ENCODE assay signal across 21 cellular contexts in genomic region chr13:33040116-33040515, GRCh38. TPM values are rescaled to one million over a fixed set of nuclear protein-coding genes. Genes with fewer than 3 reads are reported as not detected.
"Had no signal": no experiment of that assay in that cellular context is flagged by ENCODE, and none has a peak within 500 bp of the region (broad histone marks: within the 10 kb centered on the region; RNA-seq: fewer than 3 reads in every experiment).

No MANE protein-coding gene starts in this region.

- ATAC-seq: activated CD4-positive, alpha-beta T cell treated with anti-CD3 and anti-CD28 coated beads for 36 hours; activated CD8-positive, alpha-beta memory T cell treated with anti-CD3 and anti-CD28 coated beads, Interleukin-2, amount 10 ng/mL, durations not matched to agents 7 days and 5 days; activated T-helper 17 cell treated with anti-CD3 and anti-CD28 coated beads, Interleukin-2, amount 50 U/mL, for 72 hours; gastrocnemius medialis; heart left ventricle; left ventricle myocardium superior; naive thymus-derived CD4-positive, alpha-beta T cell; WTC11 had no signal

- FAIRE-seq: TTC549 had no signal

- H3K4me3 ChIP-seq: colonic mucosa, gastrocnemius medialis, heart left ventricle, neural progenitor cell, ovary had no signal

- H3K9ac ChIP-seq: neural progenitor cell had no signal

- H3K27ac ChIP-seq: colonic mucosa, neural progenitor cell, ovary had no signal

- H3K9me3 ChIP-seq: colonic mucosa, gastrocnemius medialis, heart left ventricle, ovary had no signal

- H3K36me3 ChIP-seq: colonic mucosa, gastrocnemius medialis, heart left ventricle, neural progenitor cell, ovary had no signal

- H3K4me1 ChIP-seq: colonic mucosa, neural progenitor cell had no signal

- DNase-seq: activated CD4-positive, alpha-beta memory T cell treated with anti-CD3 and anti-CD28 coated beads, Interleukin-2, amount 10 ng/mL, durations not matched to agents 7 days and 5 days; activated CD4-positive, alpha-beta T cell treated with anti-CD3 and anti-CD28 coated beads for 36 hours; activated CD8-positive, alpha-beta memory T cell treated with anti-CD3 and anti-CD28 coated beads, Interleukin-2, amount 10 ng/mL, durations not matched to agents 7 days and 5 days; activated naive CD4-positive, alpha-beta T cell treated with Interleukin-2 at 50 U/mL for 16 hours; activated naive CD8-positive, alpha-beta T cell treated with anti-CD3 and anti-CD28 coated beads, Interleukin-2, amount 10 ng/mL, durations not matched to agents 7 days and 5 days; activated T-cell treated with anti-CD3 and anti-CD28 coated beads, Interleukin-2, amount 50 U/mL, for 1 hour; amygdala; caudate nucleus; colonic mucosa; gastrocnemius medialis; heart left ventricle; left ventricle myocardium superior; naive thymus-derived CD4-positive, alpha-beta T cell; ovary; stimulated activated naive CD4-positive, alpha-beta T cell; trophoblast cell had no signal

- H2AFZ ChIP-seq: neural progenitor cell had no signal

- H3K27me3 ChIP-seq: colonic mucosa, gastrocnemius medialis, heart left ventricle, neural progenitor cell, ovary had no signal

- H3K4me2 ChIP-seq: neural progenitor cell had no signal

RNA-seq across cellular contexts. Expression of gene KL, which starts 23.9 kb away (rescaled TPM):
- total RNA-seq: SK-MEL-5, WTC11 had no signal
- polyA plus RNA-seq: naive thymus-derived CD4-positive, alpha-beta T cell had no signal
